In the genomic region with DNA sequence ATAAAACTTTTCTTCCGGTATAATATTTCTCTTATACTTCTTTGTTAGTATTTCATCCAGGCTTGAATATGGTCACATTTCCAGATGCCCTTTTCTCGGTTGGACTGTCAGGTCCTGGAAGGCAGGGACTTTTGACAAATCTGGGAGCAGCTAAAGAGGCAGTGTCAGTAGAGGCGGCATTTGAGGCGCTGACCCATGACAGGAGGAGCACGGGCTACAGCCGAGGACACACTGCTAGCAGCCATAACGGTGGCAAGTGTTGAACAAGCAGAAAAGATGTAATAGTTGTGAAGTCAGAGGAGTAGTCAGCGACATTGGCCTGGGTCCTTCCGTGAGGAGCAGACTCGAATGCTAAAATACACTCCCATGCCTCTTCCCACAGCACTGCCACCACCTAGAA, we compare ENCODE assay signal across 16 cellular contexts. TPM values are rescaled to one million over a fixed set of nuclear protein-coding genes. Genes with fewer than 3 reads are reported as not detected.
A peak's percentile ranks its signal among the peaks of the same experiment; 100 is the strongest.
DNase-seq lines count a peak whose midpoint lies in the region; ATAC-seq and TF ChIP-seq lines count a peak whose summit lies in the region.
"Had no signal": no experiment of that assay in that cellular context is flagged by ENCODE, and none has a peak within 500 bp of the region (broad histone marks: within the 10 kb centered on the region; RNA-seq: fewer than 3 reads in every experiment).

No MANE protein-coding gene starts in this region.

- no peaks in the 10 kb centered on the region for H3K27me3 ChIP-seq in WERI-Rb-1 (ENCODE audit: insufficient read depth, low read depth, severe bottlenecking)
- no peaks in the 10 kb centered on the region for H3K27me3 ChIP-seq in H7 (ENCODE audit: control insufficient read depth, insufficient read depth, low read length)

- TF ChIP-seq CTCF in WERI-Rb-1 (IDR thresholded peaks at IDR 0.05; ENCODE audit: low read depth, low read length) (no peak), nephron progenitor cell (IDR thresholded peaks at IDR 0.05) (no peak), type B pancreatic cell (conservative IDR thresholded peaks at IDR 0.05) (no peak)

- H3K9me3 Mint-ChIP-seq in nephron progenitor cell: no peaks in the 10 kb centered on the region
- H3K9me3 Mint-ChIP-seq in type B pancreatic cell: no peaks in the 10 kb centered on the region
- H3K9me3 Mint-ChIP-seq: CD4-positive, alpha-beta memory T cell; H9 had no signal

- H3K27ac ChIP-seq in WERI-Rb-1: no peak overlapping the region; the same call in 1 of the 2 replicates
- H3K27ac ChIP-seq: GM23248 had no signal

- H3K36me3 Mint-ChIP-seq in nephron progenitor cell (ENCODE audit: low read depth) (no peaks in the 10 kb centered on the region), type B pancreatic cell (no peaks in the 10 kb centered on the region)
- H3K36me3 Mint-ChIP-seq: CD4-positive, alpha-beta memory T cell had no signal

- H3K27me3 Mint-ChIP-seq in nephron progenitor cell (ENCODE audit: low read depth, poor library complexity) (no peaks in the 10 kb centered on the region), type B pancreatic cell (no peaks in the 10 kb centered on the region)

- H3K4me3 ChIP-seq in WERI-Rb-1 (ENCODE audit: low read depth, low read length) (no peak overlapping the region), H7 (ENCODE audit: insufficient read depth, low read depth, low read length) (no peak overlapping the region)
- H3K4me3 ChIP-seq: GM23248 had no signal

- no peaks in the 10 kb centered on the region for H3K9me3 ChIP-seq in WERI-Rb-1 (ENCODE audit: severe bottlenecking)
- H3K9me3 ChIP-seq: Caco-2 had no signal

- H3K27ac Mint-ChIP-seq in nephron progenitor cell (peak overlapping the region; percentile 10), type B pancreatic cell (no peak overlapping the region)
- H3K27ac Mint-ChIP-seq: CD4-positive, alpha-beta memory T cell; H9 had no signal

- H3K4me3 Mint-ChIP-seq in nephron progenitor cell: no peak overlapping the region
- H3K4me3 Mint-ChIP-seq in type B pancreatic cell: no peak overlapping the region
- H3K4me3 Mint-ChIP-seq: CD4-positive, alpha-beta memory T cell; H9 had no signal

- no peak for ATAC-seq in GM21619 (IDR thresholded peaks at IDR 0.05; ENCODE audit: unreplicated experiment)
- ATAC-seq: HCT116 had no signal

- H3K4me1 Mint-ChIP-seq in nephron progenitor cell: peaks cover 40% of the 10 kb centered on the region
- no peaks in the 10 kb centered on the region for H3K4me1 Mint-ChIP-seq in type B pancreatic cell (ENCODE audit: unreplicated experiment)
- H3K4me1 Mint-ChIP-seq: CD4-positive, alpha-beta memory T cell; H9 had no signal

- H3K36me3 ChIP-seq in WERI-Rb-1 (no peaks in the 10 kb centered on the region), H7 (replicated peaks; ENCODE audit: control insufficient read depth, insufficient read depth, low read length) (no peaks in the 10 kb centered on the region)

- peak; percentile 31 for DNase-seq in WERI-Rb-1
- peak; percentile 56 for DNase-seq in left kidney (ENCODE audit: low read depth, low spot score)
- DNase-seq in nephron progenitor cell: peak; percentile 50
- DNase-seq in retina: peak; percentile 34
- DNase-seq in NCI-H1417 treated with DMSO at 0.1 percent for 48 hours (lab: John Stamatoyannopoulos, UW): no peak
- DNase-seq in H7: no peak
- no peak for DNase-seq in type B pancreatic cell (ENCODE audit: extremely low spot score, unreplicated experiment)
- DNase-seq: C1 segment of cervical spinal cord; Caco-2; CD4-positive, alpha-beta memory T cell; DMS153; DND-41; GM23248; H9 had no signal

RNA-seq across cellular contexts. Expression of gene NRIP1, which starts 14.5 kb away (rescaled TPM):
- total RNA-seq in H7 (2014; rRNA removed; shearing (Covaris generic)): 16.6 and 17.5 TPM in 2 replicates
- 52.5 and 88.6 TPM in 2 replicates for total RNA-seq in type B pancreatic cell (ENCODE audit: low replicate concordance)

Comparison
In these comparisons a context has a peak if more than half of its experiments do, and no peak if none do; other contexts are left out.
1. DNase-seq: peak in WERI-Rb-1 (single experiment), left kidney (single experiment), nephron progenitor cell (single experiment) and retina (single experiment); none in NCI-H1417 treated with DMSO at 0.1 percent for 48 hours (single experiment), H7 (single experiment) and type B pancreatic cell (single experiment).